In the genomic region with DNA sequence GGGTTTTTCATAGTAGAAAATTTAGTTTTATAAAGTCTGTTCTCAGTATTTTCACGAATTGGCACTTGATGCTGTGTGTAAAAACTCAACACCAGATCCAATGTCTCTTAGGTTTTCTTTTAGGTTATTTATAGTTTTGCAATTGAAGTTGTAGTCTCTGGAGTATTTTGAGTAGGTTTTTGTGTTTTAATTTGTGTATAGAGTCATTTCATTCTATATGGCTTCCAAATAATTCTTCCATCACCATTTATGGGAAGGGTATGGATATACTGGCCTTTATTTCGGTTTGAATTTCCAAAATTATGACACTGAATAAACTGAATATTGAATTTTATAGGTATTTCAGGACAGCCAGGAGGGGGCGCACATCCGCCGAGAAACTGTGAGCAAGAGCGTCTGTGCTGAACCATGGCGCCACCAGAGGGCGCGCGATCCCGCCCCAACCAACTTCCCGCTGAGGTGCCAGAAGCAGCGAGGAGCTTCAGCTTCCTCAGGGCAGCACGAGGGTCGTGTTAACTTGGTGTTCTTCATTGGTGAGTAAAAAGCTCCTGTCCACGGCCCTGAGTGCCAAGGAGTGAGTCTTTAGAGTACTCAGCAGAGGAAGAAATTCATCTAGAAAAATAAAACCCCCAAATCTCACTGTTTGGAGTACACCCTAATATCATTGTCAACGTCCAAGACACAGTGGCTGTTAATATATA, we compare ENCODE assay signal across 8 cellular contexts.
DNase-seq lines count a peak whose midpoint lies in the region; ATAC-seq and TF ChIP-seq lines count a peak whose summit lies in the region.
"Not testable (repeated sequence)": the region's sequence is repeated elsewhere in the genome, so short reads cannot be mapped to it uniquely, and the experiment has no call there.

No MANE protein-coding gene starts in this region.

- ATAC-seq in foreskin keratinocyte, result not testable (repeated sequence)

- 8 to 16% methylated on average over 4 to 5 of the region's 17 CpGs for WGBS in thyroid gland, 2 donors

- H3K27me3 ChIP-seq in ascending aorta, foreskin keratinocyte, thyroid gland: not testable (repeated sequence)

- in situ Hi-C loops in G401 (cut with HindIII; ENCODE audit: low sequenced_read_pairs), result not testable (repeated sequence)

- intact Hi-C loops in ascending aorta (cut with DNase I); thyroid gland (cut with DNase I): not testable (repeated sequence)

- not testable (repeated sequence) for H3K27ac ChIP-seq in ascending aorta, foreskin keratinocyte, thyroid gland

- H3K9me3 ChIP-seq in ascending aorta, thyroid gland: not testable (repeated sequence)

- not testable (repeated sequence) for TF ChIP-seq POLR2A in thyroid gland (IDR thresholded peaks at IDR 0.05)

- not testable (repeated sequence) for H3K36me3 ChIP-seq in ascending aorta, thyroid gland

- not testable (repeated sequence) for H3K4me1 ChIP-seq in ascending aorta, foreskin keratinocyte, thyroid gland

- peak in 2 of 3 experiments; percentile 33 to 56 for TF ChIP-seq CTCF in ascending aorta (IDR thresholded peaks at IDR 0.05)
- TF ChIP-seq CTCF in foreskin keratinocyte (conservative IDR thresholded peaks at IDR 0.05), result peak; percentile 87
- peak; percentile 22 to 70 (median 42) for TF ChIP-seq CTCF in thyroid gland (IDR thresholded peaks at IDR 0.05)

- DNase-seq in G401 (ENCODE audit: low spot score) (peak; percentile 14), NCI-H226 (peak; percentile 1), foreskin keratinocyte (peak in 1 of 2 donors; percentile 0), mesenteric fat pad (ENCODE audit: low spot score) (peak; percentile 93), thyroid gland (peak; percentile 42 to 57)
- peak; percentile 60 to 67 for DNase-seq in activated CD4-positive, alpha-beta T cell treated with anti-CD3 and anti-CD28 coated beads, Interleukin-2, amount 50 U/mL, for 4 hours
- not testable (repeated sequence) for DNase-seq in ascending aorta (ENCODE audit: low spot score in 2 of 2)
- DNase-seq in stimulated activated CD4-positive, alpha-beta T cell treated with anti-CD3 and anti-CD28 coated beads, Interleukin-12 subunit alpha, Interleukin-12 subunit beta, amount 100 ng/mL, for 4 hours, result peak; percentile 66

- not testable (repeated sequence) for H3K4me3 ChIP-seq in ascending aorta; thyroid gland (replicated peaks in 1 of 3)
